ENCODE assay signal across 1 cellular context in the genomic region with DNA sequence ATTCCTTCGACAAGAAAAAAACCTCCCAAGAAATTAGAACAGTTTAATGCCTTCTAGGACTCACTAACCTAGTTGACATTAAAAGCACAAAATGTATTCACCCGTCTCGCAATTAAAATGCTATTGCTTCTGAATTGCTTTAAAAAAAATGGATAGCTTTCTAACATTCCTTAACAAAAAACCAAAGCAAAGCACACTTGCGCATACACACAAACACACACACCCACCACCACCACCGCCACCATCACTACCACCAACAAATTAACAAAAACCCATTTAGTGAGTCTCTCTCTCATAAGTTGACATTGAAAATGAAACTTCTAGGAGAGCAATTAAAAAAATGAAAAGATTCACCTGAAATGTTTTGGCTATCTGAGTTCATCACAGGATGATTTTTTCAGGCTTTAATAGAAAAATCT.
TF ChIP-seq lines count a peak whose summit lies in the region.

No MANE protein-coding gene starts in this region.

TF ChIP-seq in HepG2, 621 proteins besides CTCF, POLR2A, EP300 and RAD21:
- no peak for TF ChIP-seq GABPA (IDR thresholded peaks at IDR 0.05; ENCODE audit: low read depth, low read length)
- TF ChIP-seq GABPA (CRISPR knock-in tag; IDR thresholded peaks at IDR 0.05; ENCODE audit: low read depth), result no peak
- peak; percentile 18; the same call in 1 of the 2 replicates for TF ChIP-seq CBX2 (IDR thresholded peaks at IDR 0.05; ENCODE audit: low read depth, low read length)
- TF ChIP-seq CBX2 (CRISPR knock-in tag; IDR thresholded peaks at IDR 0.05; ENCODE audit: low read depth), result no peak
